In genomic region chr16:66359012-66359411, GRCh38 we compare ENCODE assay signal across 17 cellular contexts. TPM values are rescaled to one million over a fixed set of nuclear protein-coding genes. Genes with fewer than 3 reads are reported as not detected.
A peak's percentile ranks its signal among the peaks of the same experiment; 100 is the strongest.
DNase-seq lines count a peak whose midpoint lies in the region; ATAC-seq, FAIRE-seq and TF ChIP-seq lines count a peak whose summit lies in the region.
"Had no signal": no experiment of that assay in that cellular context is flagged by ENCODE, and none has a peak within 500 bp of the region (broad histone marks: within the 10 kb centered on the region; RNA-seq: fewer than 3 reads in every experiment).

No MANE protein-coding gene starts in this region.

- peaks cover 7% of the 10 kb centered on the region for H3K4me1 ChIP-seq in GM23248 (ENCODE audit: insufficient read depth)
- no peaks in the 10 kb centered on the region for H3K4me1 ChIP-seq in psoas muscle
- H3K4me1 ChIP-seq: HAP-1, pancreas had no signal

- peak; percentile 90 for DNase-seq in GM23248
- DNase-seq in RCC 7860 (ENCODE audit: low spot score), result peak; percentile 76
- no peak for DNase-seq in psoas muscle
- DNase-seq in WERI-Rb-1, result no peak
- no peak for DNase-seq in activated CD4-positive, alpha-beta T cell treated with anti-CD3 and anti-CD28 coated beads for 48 hours
- no peak for DNase-seq in hypothalamus (lab: John Stamatoyannopoulos, UW)
- DNase-seq in GM19239 (ENCODE audit: insufficient read length, low spot score), result no peak
- DNase-seq: activated CD4-positive, CD25-positive, alpha-beta regulatory T cell; aorta; erythroblast; NCI-H2227 treated with DMSO at 0.1 percent for 48 hours; pancreas; SIG-M5; stimulated activated CD4-positive, alpha-beta T cell treated with anti-CD3 and anti-CD28 coated beads, Interleukin-2, amount 100 ng/mL, for 48 hours had no signal

- H3K4me2 ChIP-seq in GM23248 (ENCODE audit: unreplicated experiment), result peak overlapping the region; percentile 50

- WGBS in GM23248 (ENCODE audit: low coverage in 1 of 2, low lambda C conversion rate in 2 of 2, missing lambda C conversion rate in 2 of 2), 2 experiments, result 1 to 3% methylated on average over 10 of the region's 10 CpGs
- 57 to 60% (median 59%) methylated on average over 10 of the region's 10 CpGs for WGBS in psoas muscle, 3 donors

- H3K9ac ChIP-seq in GM23248, result no peak overlapping the region

- no peaks in the 10 kb centered on the region for H3K9me3 ChIP-seq in GM23248 (ENCODE audit: low read depth)
- no peaks in the 10 kb centered on the region for H3K9me3 ChIP-seq in psoas muscle
- H3K9me3 ChIP-seq in WERI-Rb-1 (ENCODE audit: severe bottlenecking), result no peaks in the 10 kb centered on the region
- H3K9me3 ChIP-seq: HAP-1, pancreas had no signal

- in situ Hi-C loops in GM23248 (cut with MboI), result no loop called here

- TF ChIP-seq CTCF in psoas muscle (IDR thresholded peaks at IDR 0.05), result no peak
- no peak for TF ChIP-seq CTCF in WERI-Rb-1 (IDR thresholded peaks at IDR 0.05; ENCODE audit: low read depth, low read length)

- no peak for FAIRE-seq in RCC 7860 (lab: Jason Lieb, UNC)
- no peak for FAIRE-seq in GM19239 (lab: Jason Lieb, UNC)
- FAIRE-seq: pancreas had no signal

- no peak overlapping the region for H2AFZ ChIP-seq in GM23248

- H3K27ac ChIP-seq in GM23248, result no peak overlapping the region
- H3K27ac ChIP-seq in psoas muscle, result peak overlapping the region; percentile 50
- H3K27ac ChIP-seq in WERI-Rb-1, result no peak overlapping the region

- no peaks in the 10 kb centered on the region for H4K20me1 ChIP-seq in GM23248 (ENCODE audit: insufficient read depth)

- ATAC-seq in esophagus mucosa, result peak; percentile 75
- no peak for ATAC-seq in psoas muscle

- H3K36me3 ChIP-seq in GM23248 (ENCODE audit: low read depth), result no peaks in the 10 kb centered on the region
- no peaks in the 10 kb centered on the region for H3K36me3 ChIP-seq in psoas muscle (ENCODE audit: insufficient read depth in 1 of 2, low read depth in 1 of 2)
- H3K36me3 ChIP-seq in WERI-Rb-1, result no peaks in the 10 kb centered on the region
- H3K36me3 ChIP-seq: HAP-1, pancreas had no signal

- H3K79me2 ChIP-seq in GM23248 (ENCODE audit: insufficient read depth), result no peaks in the 10 kb centered on the region

- peaks cover 4% of the 10 kb centered on the region; the same call in 1 of the 2 replicates for H3F3A ChIP-seq in GM23248 (ENCODE audit: insufficient read depth)

- intact Hi-C loops in psoas muscle (cut with DNase I), result no loop called here

- H3K27me3 ChIP-seq in GM23248 (replicated peaks; ENCODE audit: insufficient read depth) (peaks cover 16% of the 10 kb centered on the region), psoas muscle (ENCODE audit: insufficient read depth in 3 of 3, low read length in 2 of 3) (peaks cover 0 to 27% (median 4%) of the 10 kb centered on the region in 3 donors), WERI-Rb-1 (ENCODE audit: insufficient read depth, low read depth, severe bottlenecking) (no peaks in the 10 kb centered on the region)

- H3K4me3 ChIP-seq in GM23248 (0 out of 2 replicates have a peak overlapping the region, but pooled peaks have one; percentile 16), psoas muscle (peak overlapping the region; percentile 4), WERI-Rb-1 (ENCODE audit: low read depth, low read length) (no peak overlapping the region)
- H3K4me3 ChIP-seq: HAP-1, lung, pancreas had no signal

- H3K9me2 ChIP-seq in GM23248 (ENCODE audit: insufficient read depth), result no peaks in the 10 kb centered on the region

RNA-seq across cellular contexts. Expression of gene CDH5, which starts 7.5 kb away (rescaled TPM):
- not detected in 2 replicates for total RNA-seq in GM23248 (2014; rRNA removed; shearing (Covaris generic))
- not detected in 2 replicates for polyA plus RNA-seq in GM23248 (2016; fragmentation: Nextera tagmentation; extraction: Ambion mirVana)
- total RNA-seq in esophagus mucosa, result 5.3 TPM
- 10 to 100 TPM; 21.4 to 48.4 (median 37.0) TPM for total RNA-seq in psoas muscle
- polyA plus RNA-seq in psoas muscle, result 10 to 100 TPM; 15.1 to 22.2 (median 17.7) TPM

Comparison
In these comparisons a context has a peak if more than half of its experiments do, and no peak if none do; other contexts are left out.
1. DNase-seq: peak in GM23248 (single experiment) and RCC 7860 (single experiment); none in psoas muscle (0 of 2), WERI-Rb-1 (single experiment), activated CD4-positive, alpha-beta T cell treated with anti-CD3 and anti-CD28 coated beads for 48 hours (single experiment), hypothalamus (0 of 51) and GM19239 (single experiment).